ENCODE assay signal across 8 cellular contexts in genomic region chr20:17611540-17612286, GRCh38. TPM values are rescaled to one million over a fixed set of nuclear protein-coding genes. Genes with fewer than 3 reads are reported as not detected.
A peak's percentile ranks its signal among the peaks of the same experiment; 100 is the strongest.
DNase-seq lines count a peak whose midpoint lies in the region; FAIRE-seq and TF ChIP-seq lines count a peak whose summit lies in the region.

No MANE protein-coding gene starts in this region.

- peaks cover 6 to 16% of the 10 kb centered on the region in 2 donors for H3K36me3 Mint-ChIP-seq in CD4-positive, alpha-beta memory T cell
- peaks cover 8% of the 10 kb centered on the region for H3K36me3 Mint-ChIP-seq in neural progenitor cell

- FAIRE-seq in endothelial cell of umbilical vein (lab: Jason Lieb, UNC) = no peak

- H3K4me3 ChIP-seq in CD4-positive, alpha-beta memory T cell (ENCODE audit: low read length in 2 of 2) = peak overlapping the region in 1 of 2 donors; percentile 34
- H3K4me3 ChIP-seq in MM.1S (ENCODE audit: low read length) (no peak overlapping the region), endothelial cell of umbilical vein (replicated peaks in 1 of 3; ENCODE audit: insufficient read depth in 1 of 3, low read depth in 1 of 3, low read length in 3 of 3) (no peak overlapping the region), neural progenitor cell (no peak overlapping the region)

- H3K9me3 Mint-ChIP-seq in CD4-positive, alpha-beta memory T cell = no peaks in the 10 kb centered on the region
- no peaks in the 10 kb centered on the region for H3K9me3 Mint-ChIP-seq in neural progenitor cell

- H3K4me1 Mint-ChIP-seq in CD4-positive, alpha-beta memory T cell = peaks cover 25 to 48% (median 36%) of the 10 kb centered on the region in 4 donors
- H3K4me1 Mint-ChIP-seq in neural progenitor cell = peaks cover 10% of the 10 kb centered on the region

- peaks cover 44% of the 10 kb centered on the region for H3K4me1 ChIP-seq in CD4-positive, alpha-beta memory T cell (ENCODE audit: insufficient read depth, low read length)
- H3K4me1 ChIP-seq in MM.1S (ENCODE audit: low read length) = peaks cover 18% of the 10 kb centered on the region
- no peaks in the 10 kb centered on the region for H3K4me1 ChIP-seq in endothelial cell of umbilical vein (ENCODE audit: control insufficient read depth, extremely low read depth, insufficient read depth, low read length)
- no peaks in the 10 kb centered on the region for H3K4me1 ChIP-seq in neural progenitor cell

- H3K27ac ChIP-seq in CD4-positive, alpha-beta memory T cell (ENCODE audit: low read depth, low read length) = peak overlapping the region; percentile 57
- H3K27ac ChIP-seq in MM.1S (ENCODE audit: low read length) = peak overlapping the region; percentile 52; the same call in 1 of the 2 replicates
- peak overlapping the region; percentile 15 for H3K27ac ChIP-seq in endothelial cell of umbilical vein (ENCODE audit: insufficient read depth, low read depth, low read length)
- no peak overlapping the region for H3K27ac ChIP-seq in neural progenitor cell

- H3K9ac ChIP-seq in MM.1S (ENCODE audit: low read length) (no peak overlapping the region), endothelial cell of umbilical vein (replicated peaks; ENCODE audit: extremely low read depth, insufficient read depth, low read length) (no peak overlapping the region), neural progenitor cell (no peak overlapping the region)

- H3K9me3 ChIP-seq in CD4-positive, alpha-beta memory T cell (ENCODE audit: control insufficient read depth in 1 of 2, low read length in 2 of 2) = no peaks in the 10 kb centered on the region
- H3K9me3 ChIP-seq in MM.1S (replicated peaks; ENCODE audit: insufficient read depth, low read length) = no peaks in the 10 kb centered on the region
- H3K9me3 ChIP-seq in endothelial cell of umbilical vein (replicated peaks; ENCODE audit: control insufficient read depth, insufficient read depth, low read length) = no peaks in the 10 kb centered on the region
- H3K9me3 ChIP-seq in neural progenitor cell (ENCODE audit: low read depth) = no peaks in the 10 kb centered on the region

- H3K27me3 ChIP-seq in CD4-positive, alpha-beta memory T cell (ENCODE audit: insufficient read depth, low read length) = no peaks in the 10 kb centered on the region
- H3K27me3 ChIP-seq in MM.1S (replicated peaks; ENCODE audit: insufficient read depth, low read length) = no peaks in the 10 kb centered on the region
- H3K27me3 ChIP-seq in endothelial cell of umbilical vein (ENCODE audit: control insufficient read depth in 2 of 2, insufficient read depth in 2 of 2, low read length in 2 of 2) = no peaks in the 10 kb centered on the region
- H3K27me3 ChIP-seq in neural progenitor cell = no peaks in the 10 kb centered on the region

- H4K20me1 ChIP-seq in MM.1S (ENCODE audit: insufficient read depth, low read length) (no peaks in the 10 kb centered on the region), endothelial cell of umbilical vein (replicated peaks; ENCODE audit: control insufficient read depth, extremely low read depth, insufficient read depth, low read length) (no peaks in the 10 kb centered on the region), neural progenitor cell (ENCODE audit: low read depth) (peaks cover 36% of the 10 kb centered on the region)

- H3K79me2 ChIP-seq in MM.1S (ENCODE audit: low read length) (0 out of 2 replicates have a peak, but pooled peaks cover 6% of the 10 kb centered on the region), endothelial cell of umbilical vein (ENCODE audit: control insufficient read depth, insufficient read depth, low read length) (no peaks in the 10 kb centered on the region), neural progenitor cell (ENCODE audit: low read depth) (no peaks in the 10 kb centered on the region)

- TF ChIP-seq CTCF in MM.1S (IDR thresholded peaks at IDR 0.05; ENCODE audit: low read length) (peak; percentile 46), endothelial cell of umbilical vein (IDR thresholded peaks at IDR 0.05; ENCODE audit: extremely low read depth in 1 of 2, insufficient read depth in 1 of 2, low read depth in 1 of 2, low read length in 2 of 2) (peak; percentile 28 to 49), neural progenitor cell (IDR thresholded peaks at IDR 0.05) (peak; percentile 9)

- CTCF ChIA-PET in CD4-positive, alpha-beta memory T cell (lab: Charles Lee; ENCODE audit: partially characterized antibody) = interaction anchor here (0.5 to 2.0 kb wide), 5 partner anchors 9 to 107 kb away, joined by 3 to 9 read pairs (median 4); no protein-coding TSS in a partner anchor
- CTCF ChIA-PET in endothelial cell of umbilical vein (lab: Charles Lee) = interaction anchor here (0.8 to 7.7 kb wide), 5 partner anchors 42 to 106 kb away, joined by 3 to 89 read pairs (median 12); partner anchors contain the start of gene DSTN

- TF ChIP-seq POLR2A in endothelial cell of umbilical vein (IDR thresholded peaks at IDR 0.05; ENCODE audit: low read depth, low read length) (no peak), erythroblast (IDR thresholded peaks at IDR 0.05; ENCODE audit: low read length) (no peak)

- dilution Hi-C loops in endothelial cell of umbilical vein (cut with MboI; ENCODE audit: extremely low pct_ligation_motif_present, low sequenced_read_pairs) = no loop called here

- H2AFZ ChIP-seq in MM.1S (ENCODE audit: low read length) (no peak overlapping the region), endothelial cell of umbilical vein (ENCODE audit: low read depth, low read length) (no peak overlapping the region), neural progenitor cell (replicated peaks) (no peak overlapping the region)

- no peak overlapping the region for H3K4me2 ChIP-seq in MM.1S (ENCODE audit: low read depth, low read length)
- H3K4me2 ChIP-seq in endothelial cell of umbilical vein (ENCODE audit: insufficient read depth, low read length) = no peak overlapping the region
- H3K4me2 ChIP-seq in neural progenitor cell = no peak overlapping the region

- peak in 3 of 5 donors; percentile 18 to 39 (median 22) for DNase-seq in CD4-positive, alpha-beta memory T cell
- DNase-seq in MM.1S (peak; percentile 21), endothelial cell of umbilical vein (ENCODE audit: low read depth, low spot score) (no peak), neural progenitor cell (ENCODE audit: low spot score) (peak; percentile 42), cerebellar cortex (ENCODE audit: low spot score) (no peak), NCI-H146 treated with DMSO at 0.1 percent for 48 hours (lab: John Stamatoyannopoulos, UW; ENCODE audit: unreplicated experiment) (no peak), erythroblast (lab: John Stamatoyannopoulos, UW) (no peak), cerebellum (ENCODE audit: low spot score) (no peak)

- H3K36me3 ChIP-seq in CD4-positive, alpha-beta memory T cell (ENCODE audit: insufficient read depth, low read length) = peaks cover 7% of the 10 kb centered on the region
- H3K36me3 ChIP-seq in MM.1S (replicated peaks; ENCODE audit: insufficient read depth, low read length) (0 out of 2 replicates have a peak, but pooled peaks cover 3% of the 10 kb centered on the region), endothelial cell of umbilical vein (ENCODE audit: control insufficient read depth in 2 of 2, extremely low read depth in 1 of 2, insufficient read depth in 2 of 2, low read length in 2 of 2) (peaks cover 13 to 27% of the 10 kb centered on the region in 2 experiments), neural progenitor cell (no peaks in the 10 kb centered on the region)

- no peaks in the 10 kb centered on the region for H3K9me1 ChIP-seq in endothelial cell of umbilical vein (replicated peaks; ENCODE audit: control insufficient read depth, extremely low read depth, insufficient read depth, low read length)

- no peaks in the 10 kb centered on the region for H3K9me2 ChIP-seq in MM.1S (replicated peaks; ENCODE audit: insufficient read depth, low read length)

- H3K4me3 Mint-ChIP-seq in CD4-positive, alpha-beta memory T cell = peak overlapping the region in 7 of 8 donors; percentile 27 to 98 (median 79)
- no peak overlapping the region for H3K4me3 Mint-ChIP-seq in neural progenitor cell

- peaks cover 45% of the 10 kb centered on the region for H3F3A ChIP-seq in MM.1S (ENCODE audit: insufficient read depth, low read length)
- H3F3A ChIP-seq in neural progenitor cell (ENCODE audit: low read depth) = no peaks in the 10 kb centered on the region

- no peaks in the 10 kb centered on the region for H3K27me3 Mint-ChIP-seq in CD4-positive, alpha-beta memory T cell
- peaks cover 7% of the 10 kb centered on the region for H3K27me3 Mint-ChIP-seq in neural progenitor cell (ENCODE audit: insufficient read depth, low read depth)

- peak overlapping the region; percentile 59 to 100 (median 95) for H3K27ac Mint-ChIP-seq in CD4-positive, alpha-beta memory T cell
- H3K27ac Mint-ChIP-seq in neural progenitor cell = no peak overlapping the region

- POLR2A ChIA-PET in CD4-positive, alpha-beta memory T cell (lab: Charles Lee; ENCODE audit: partially characterized antibody) = interaction anchor here (1.0 to 3.8 kb wide), 3 partner anchors 36 to 107 kb away, joined by 3 to 63 read pairs (median 3); partner anchors contain the start of gene DSTN
- POLR2A ChIA-PET in endothelial cell of umbilical vein (lab: Charles Lee) = interaction anchor here (1.0 kb wide), 1 partner anchor 17 kb away, joined by 3 read pairs; no protein-coding TSS in a partner anchor

- intact Hi-C loops in CD4-positive, alpha-beta memory T cell (cut with micrococcal nuclease) = loop anchor here (2.0 kb wide), 1 partner anchor 71 kb away; the partner anchor contains the start of gene RRBP1
- intact Hi-C loops in endothelial cell of umbilical vein (cut with micrococcal nuclease) = loop anchor here (1.0 kb wide), 4 partner anchors 42 to 106 kb away; partner anchors contain the start of gene BFSP1

- no TSS peak for BruUV-seq in endothelial cell of umbilical vein (replicated peaks; lab: Mats Ljungman, UMichigan)

TF ChIP-seq in endothelial cell of umbilical vein, 7 proteins besides CTCF, POLR2A, EP300 and RAD21 (continues in another document):
- no peak for TF ChIP-seq MAX (IDR thresholded peaks at IDR 0.05; ENCODE audit: insufficient read depth, insufficient read length)
- TF ChIP-seq FOS (IDR thresholded peaks at IDR 0.05; ENCODE audit: borderline replicate concordance, insufficient read depth, low read length) = no peak

RNA-seq across cellular contexts. Expression of gene DSTN, which starts 41.8 kb away (rescaled TPM):
- total RNA-seq in CD4-positive, alpha-beta memory T cell = 10 to 100 TPM; 43.1 to 49.1 TPM
- 100 to 1,000 TPM; 147 to 212 TPM for polyA plus RNA-seq in CD4-positive, alpha-beta memory T cell
- total RNA-seq in endothelial cell of umbilical vein (300 and 307 TPM in 2 replicates), neural progenitor cell (ENCODE audit: low replicate concordance) (107 and 158 TPM in 2 replicates), cerebellum (116 TPM)
- 46.8 and 66.1 TPM in 2 replicates for polyA plus RNA-seq in endothelial cell of umbilical vein
- 172 and 181 TPM in 2 replicates for polyA plus RNA-seq in endothelial cell of umbilical vein (2011; cell fraction: cytosol; rRNA removed)
- polyA plus RNA-seq in endothelial cell of umbilical vein (2011; cell fraction: nucleus; rRNA removed) = 71.7 and 84.7 TPM in 2 replicates
- 369 and 386 TPM in 2 replicates for polyA plus RNA-seq in endothelial cell of umbilical vein (2012)
- polyA minus RNA-seq in endothelial cell of umbilical vein = 13.6 and 16.7 TPM in 2 replicates
- 32.0 TPM for polyA minus RNA-seq in endothelial cell of umbilical vein (2011; cell fraction: cytosol; rRNA and poly(A)+ RNA removed)
- polyA minus RNA-seq in endothelial cell of umbilical vein (2011; cell fraction: nucleus; rRNA and poly(A)+ RNA removed) = 18.4 and 19.8 TPM in 2 replicates

Comparison
In these comparisons a context has a peak if more than half of its experiments do, and no peak if none do; other contexts are left out.
1. DNase-seq: peak in CD4-positive, alpha-beta memory T cell (3 of 5), MM.1S (single experiment) and neural progenitor cell (single experiment); none in endothelial cell of umbilical vein (single experiment), cerebellar cortex (single experiment), NCI-H146 treated with DMSO at 0.1 percent for 48 hours (single experiment), erythroblast (0 of 2) and cerebellum (single experiment).
2. Peak in every context shown above with its lines, with median percentiles within 50 percentile points of each other: CTCF ChIP-seq.